ENCODE assay signal across 8 cellular contexts in the genomic region with DNA sequence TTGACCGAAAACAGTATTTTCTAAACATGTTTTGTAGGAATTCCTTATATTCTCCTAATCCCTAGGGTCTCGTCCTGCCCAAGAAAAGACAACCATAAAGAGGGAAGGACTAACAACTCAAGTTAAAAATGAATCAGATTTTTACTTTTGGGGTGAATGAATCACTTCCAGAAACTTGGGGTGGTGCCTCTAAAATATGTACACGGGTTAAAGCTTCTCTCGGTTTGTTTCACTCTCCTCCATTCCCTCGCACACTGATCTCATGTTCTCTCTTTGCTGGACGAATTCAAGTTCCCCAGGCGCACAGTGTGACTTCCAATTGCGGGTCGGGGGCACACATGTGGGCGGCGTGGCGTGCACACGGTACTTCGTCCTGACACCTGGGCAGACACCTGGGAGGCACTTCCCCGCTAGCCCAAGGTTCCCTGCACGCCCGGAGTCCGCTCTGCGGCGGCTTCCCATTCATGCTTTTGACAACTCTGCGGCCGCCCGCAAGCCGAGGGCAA. TPM values are rescaled to one million over a fixed set of nuclear protein-coding genes. Genes with fewer than 3 reads are reported as not detected.
A peak's percentile ranks its signal among the peaks of the same experiment; 100 is the strongest.
DNase-seq lines count a peak whose midpoint lies in the region; ATAC-seq, FAIRE-seq and TF ChIP-seq lines count a peak whose summit lies in the region.

No MANE protein-coding gene starts in this region.

- DNase-seq in AG08395 (ENCODE audit: low spot score), result peak; percentile 19
- DNase-seq in GM19240 (ENCODE audit: insufficient read length, low spot score), result peak; percentile 11
- DNase-seq in endothelial cell of umbilical vein (ENCODE audit: low read depth, low spot score), result no peak
- no peak for DNase-seq in ovary
- no peak for DNase-seq in cerebellar nuclear complex (lab: John Stamatoyannopoulos, UW)

- TF ChIP-seq POLR2A in endothelial cell of umbilical vein (IDR thresholded peaks at IDR 0.05; ENCODE audit: low read depth, low read length), result no peak
- TF ChIP-seq POLR2A in ovary (IDR thresholded peaks at IDR 0.05), result no peak

- ATAC-seq in GM21723 (IDR thresholded peaks at IDR 0.05; ENCODE audit: unreplicated experiment) (no peak), GM21825 (IDR thresholded peaks at IDR 0.05; ENCODE audit: unreplicated experiment) (no peak)

- CTCF ChIA-PET in endothelial cell of umbilical vein (lab: Charles Lee), result interaction anchor here (1.0 to 3.0 kb wide), 6 partner anchors 9 to 50 kb away, joined by 3 to 8 read pairs (median 4); no protein-coding TSS in a partner anchor

- intact Hi-C loops in endothelial cell of umbilical vein (cut with micrococcal nuclease), result loop anchor here (5.0 kb wide), 2 partner anchors 51 to 89 kb away; no protein-coding TSS in a partner anchor
- intact Hi-C loops in ovary (cut with DNase I), result loop anchor here in 2 of 4 donors (5.0 to 10.0 kb wide), 3 partner anchors 49 to 1817 kb away; a partner anchor contains a TSS

- H2AFZ ChIP-seq in OCI-LY3 (ENCODE audit: low read depth, low read length) (no peak overlapping the region), endothelial cell of umbilical vein (ENCODE audit: low read depth, low read length) (peak overlapping the region; percentile 80)

- POLR2A ChIA-PET in endothelial cell of umbilical vein (lab: Charles Lee), result no interaction called here

- H3K79me2 ChIP-seq in OCI-LY3 (ENCODE audit: low read length) (peaks cover 14% of the 10 kb centered on the region), endothelial cell of umbilical vein (ENCODE audit: control insufficient read depth, insufficient read depth, low read length) (peaks cover 21% of the 10 kb centered on the region)

- TF ChIP-seq EP300 in ovary (IDR thresholded peaks at IDR 0.05), result no peak

- peak overlapping the region; percentile 80 for H3K4me3 ChIP-seq in OCI-LY3 (ENCODE audit: low read length)
- H3K4me3 ChIP-seq in endothelial cell of umbilical vein (replicated peaks in 1 of 3; ENCODE audit: insufficient read depth in 1 of 3, low read depth in 1 of 3, low read length in 3 of 3), result peak overlapping the region; percentile 74 to 85 (median 79)
- H3K4me3 ChIP-seq in ovary, result peak overlapping the region; percentile 81

- H3K9me3 ChIP-seq in OCI-LY3 (ENCODE audit: insufficient read depth, low read length) (no peaks in the 10 kb centered on the region), endothelial cell of umbilical vein (replicated peaks; ENCODE audit: control insufficient read depth, insufficient read depth, low read length) (no peaks in the 10 kb centered on the region), ovary (no peaks in the 10 kb centered on the region)

- H3K4me2 ChIP-seq in OCI-LY3 (ENCODE audit: low read length) (peak overlapping the region; percentile 80), endothelial cell of umbilical vein (ENCODE audit: insufficient read depth, low read length) (peak overlapping the region; percentile 92)

- TF ChIP-seq CTCF in OCI-LY3 (IDR thresholded peaks at IDR 0.05; ENCODE audit: low read depth, low read length) (no peak), endothelial cell of umbilical vein (IDR thresholded peaks at IDR 0.05; ENCODE audit: extremely low read depth in 1 of 2, insufficient read depth in 1 of 2, low read depth in 1 of 2, low read length in 2 of 2) (no peak), ovary (IDR thresholded peaks at IDR 0.05) (no peak)

- peak overlapping the region; percentile 57 for H3K27ac ChIP-seq in OCI-LY3 (ENCODE audit: low read length)
- H3K27ac ChIP-seq in endothelial cell of umbilical vein (ENCODE audit: insufficient read depth, low read depth, low read length), result peak overlapping the region; percentile 85
- H3K27ac ChIP-seq in ovary, result peak overlapping the region; percentile 96 to 100

- 2 to 3% (median 2%) methylated on average over 24 of the region's 24 CpGs for WGBS in ovary, 3 donors

- H3K4me1 ChIP-seq in OCI-LY3 (ENCODE audit: low read length), result peaks cover 25% of the 10 kb centered on the region
- peaks cover 24% of the 10 kb centered on the region for H3K4me1 ChIP-seq in endothelial cell of umbilical vein (ENCODE audit: control insufficient read depth, extremely low read depth, insufficient read depth, low read length)
- H3K4me1 ChIP-seq in ovary (ENCODE audit: insufficient read depth), result peaks cover 5% of the 10 kb centered on the region

- H3K36me3 ChIP-seq in OCI-LY3 (replicated peaks; ENCODE audit: low read depth, low read length) (peaks cover 28% of the 10 kb centered on the region), endothelial cell of umbilical vein (ENCODE audit: control insufficient read depth in 2 of 2, extremely low read depth in 1 of 2, insufficient read depth in 2 of 2, low read length in 2 of 2) (peaks cover 0 to 2% of the 10 kb centered on the region in 2 experiments), ovary (no peaks in the 10 kb centered on the region)

- peak overlapping the region; percentile 69 for H3K9ac ChIP-seq in OCI-LY3 (ENCODE audit: low read length)
- H3K9ac ChIP-seq in endothelial cell of umbilical vein (replicated peaks; ENCODE audit: extremely low read depth, insufficient read depth, low read length), result peak overlapping the region; percentile 85

- peaks cover 19% of the 10 kb centered on the region; the same call in 1 of the 2 replicates for H4K20me1 ChIP-seq in OCI-LY3 (ENCODE audit: insufficient read depth, low read length)
- no peaks in the 10 kb centered on the region for H4K20me1 ChIP-seq in endothelial cell of umbilical vein (replicated peaks; ENCODE audit: control insufficient read depth, extremely low read depth, insufficient read depth, low read length)

- FAIRE-seq in endothelial cell of umbilical vein (lab: Jason Lieb, UNC), result no peak

- dilution Hi-C loops in endothelial cell of umbilical vein (cut with MboI; ENCODE audit: extremely low pct_ligation_motif_present, low sequenced_read_pairs), result no loop called here

- H3K27me3 ChIP-seq in OCI-LY3 (ENCODE audit: low read depth, low read length), result no peaks in the 10 kb centered on the region
- no peaks in the 10 kb centered on the region for H3K27me3 ChIP-seq in endothelial cell of umbilical vein (ENCODE audit: control insufficient read depth in 2 of 2, insufficient read depth in 2 of 2, low read length in 2 of 2)
- no peaks in the 10 kb centered on the region for H3K27me3 ChIP-seq in ovary

- no peaks in the 10 kb centered on the region for H3K9me1 ChIP-seq in endothelial cell of umbilical vein (replicated peaks; ENCODE audit: control insufficient read depth, extremely low read depth, insufficient read depth, low read length)

- TSS peak; percentile 56 for BruUV-seq in endothelial cell of umbilical vein (replicated peaks; lab: Mats Ljungman, UMichigan)

TF ChIP-seq in endothelial cell of umbilical vein, 7 proteins besides CTCF, POLR2A, EP300 and RAD21:
- TF ChIP-seq EZH2 (IDR thresholded peaks at IDR 0.05; ENCODE audit: borderline replicate concordance, low read depth, low read length, severe bottlenecking), result no peak

RNA-seq across cellular contexts. Expression of a gene that starts 0.7 kb away (rescaled TPM):
- not detected in 2 replicates for total RNA-seq in endothelial cell of umbilical vein
- polyA plus RNA-seq in endothelial cell of umbilical vein, result not detected in 2 replicates
- polyA plus RNA-seq in endothelial cell of umbilical vein (2011; cell fraction: cytosol; rRNA removed), result not detected in 2 replicates
- polyA plus RNA-seq in endothelial cell of umbilical vein (2011; cell fraction: nucleus; rRNA removed), result not detected in 2 replicates
- polyA plus RNA-seq in endothelial cell of umbilical vein (2012), result not detected in 2 replicates
- polyA minus RNA-seq in endothelial cell of umbilical vein, result not detected in 2 replicates
- not detected for polyA minus RNA-seq in endothelial cell of umbilical vein (2011; cell fraction: cytosol; rRNA and poly(A)+ RNA removed)
- not detected in 2 replicates for polyA minus RNA-seq in endothelial cell of umbilical vein (2011; cell fraction: nucleus; rRNA and poly(A)+ RNA removed)
- not detected for total RNA-seq in ovary
- polyA plus RNA-seq in ovary, result not detected

RNA-seq across cellular contexts. Expression of a gene that starts 47.8 kb away (rescaled TPM):
- 27.1 and 34.7 TPM in 2 replicates for total RNA-seq in endothelial cell of umbilical vein
- polyA plus RNA-seq in endothelial cell of umbilical vein, result 21.2 and 28.6 TPM in 2 replicates
- 8.6 and 9.0 TPM in 2 replicates for polyA plus RNA-seq in endothelial cell of umbilical vein (2011; cell fraction: cytosol; rRNA removed)
- polyA plus RNA-seq in endothelial cell of umbilical vein (2011; cell fraction: nucleus; rRNA removed), result 77.3 and 82.2 TPM in 2 replicates
- polyA plus RNA-seq in endothelial cell of umbilical vein (2012), result 8.2 and 8.7 TPM in 2 replicates
- 78.3 and 88.7 TPM in 2 replicates for polyA minus RNA-seq in endothelial cell of umbilical vein
- 17.6 TPM for polyA minus RNA-seq in endothelial cell of umbilical vein (2011; cell fraction: cytosol; rRNA and poly(A)+ RNA removed)
- polyA minus RNA-seq in endothelial cell of umbilical vein (2011; cell fraction: nucleus; rRNA and poly(A)+ RNA removed), result 167 and 237 TPM in 2 replicates
- 10 to 100 TPM; 23.0 to 47.0 (median 29.8) TPM for total RNA-seq in ovary
- polyA plus RNA-seq in ovary, result 10 to 100 TPM in 1 of 2 donors, 1 to 10 TPM in 1; 4.3 to 14.7 TPM

RNA-seq across cellular contexts. Expression of a gene that starts 47.8 kb away (rescaled TPM):
- 68.7 and 69.4 TPM in 2 replicates for total RNA-seq in endothelial cell of umbilical vein
- 11.6 and 16.9 TPM in 2 replicates for polyA plus RNA-seq in endothelial cell of umbilical vein
- 51.3 and 58.8 TPM in 2 replicates for polyA plus RNA-seq in endothelial cell of umbilical vein (2011; cell fraction: cytosol; rRNA removed)
- 17.3 and 22.5 TPM in 2 replicates for polyA plus RNA-seq in endothelial cell of umbilical vein (2011; cell fraction: nucleus; rRNA removed)
- polyA plus RNA-seq in endothelial cell of umbilical vein (2012), result 54.0 and 88.4 TPM in 2 replicates
- polyA minus RNA-seq in endothelial cell of umbilical vein, result 13.8 and 14.6 TPM in 2 replicates
- polyA minus RNA-seq in endothelial cell of umbilical vein (2011; cell fraction: cytosol; rRNA and poly(A)+ RNA removed), result 13.0 TPM
- 3.3 and 4.3 TPM in 2 replicates for polyA minus RNA-seq in endothelial cell of umbilical vein (2011; cell fraction: nucleus; rRNA and poly(A)+ RNA removed)
- 10 to 100 TPM; 38.2 to 50.6 (median 46.7) TPM for total RNA-seq in ovary
- 10 to 100 TPM; 55.6 to 80.3 TPM for polyA plus RNA-seq in ovary

Comparison
In these comparisons a context has a peak if more than half of its experiments do, and no peak if none do; other contexts are left out.
1. DNase-seq: peak in AG08395 (single experiment) and GM19240 (single experiment); none in endothelial cell of umbilical vein (single experiment), ovary (0 of 5) and cerebellar nuclear complex (0 of 2).
2. Peak in every context shown above with its lines, with median percentiles within 50 percentile points of each other: H3K27ac ChIP-seq and H3K4me3 ChIP-seq.